ENCODE assay signal across 2 cellular contexts in the genomic region with DNA sequence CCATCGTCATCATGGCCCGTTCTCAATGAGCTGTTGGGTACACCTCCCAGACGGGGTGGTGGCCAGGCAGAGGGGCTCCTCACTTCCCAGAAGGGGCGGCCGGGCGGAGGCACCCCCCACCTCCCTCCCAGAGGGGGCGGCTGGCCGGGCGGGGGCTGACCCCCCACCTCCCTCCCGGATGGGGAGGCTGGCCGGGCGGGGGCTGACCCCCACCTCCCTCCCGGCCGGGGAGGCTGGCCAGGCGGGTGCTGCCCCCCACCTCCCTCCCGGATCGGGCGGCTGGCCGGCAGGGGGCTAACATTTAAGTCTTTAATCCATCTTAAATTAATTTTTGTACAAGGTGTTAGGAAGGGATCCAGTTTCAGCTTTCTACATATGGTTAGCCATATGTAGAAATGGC. TPM values are rescaled to one million over a fixed set of nuclear protein-coding genes. Genes with fewer than 3 reads are reported as not detected.
"Had no signal": no experiment of that assay in that cellular context is flagged by ENCODE, and none has a peak within 500 bp of the region (broad histone marks: within the 10 kb centered on the region; RNA-seq: fewer than 3 reads in every experiment).

No MANE protein-coding gene starts in this region.

RNA-seq across cellular contexts. Expression of a gene that starts 17.9 kb away (rescaled TPM):
- total RNA-seq: G401, GM12878 had no signal

RNA-seq across cellular contexts. Expression of a gene that starts 51.7 kb away (rescaled TPM):
- total RNA-seq: G401, GM12878 had no signal
